ENCODE assay signal across 1 cellular context in the genomic region with DNA sequence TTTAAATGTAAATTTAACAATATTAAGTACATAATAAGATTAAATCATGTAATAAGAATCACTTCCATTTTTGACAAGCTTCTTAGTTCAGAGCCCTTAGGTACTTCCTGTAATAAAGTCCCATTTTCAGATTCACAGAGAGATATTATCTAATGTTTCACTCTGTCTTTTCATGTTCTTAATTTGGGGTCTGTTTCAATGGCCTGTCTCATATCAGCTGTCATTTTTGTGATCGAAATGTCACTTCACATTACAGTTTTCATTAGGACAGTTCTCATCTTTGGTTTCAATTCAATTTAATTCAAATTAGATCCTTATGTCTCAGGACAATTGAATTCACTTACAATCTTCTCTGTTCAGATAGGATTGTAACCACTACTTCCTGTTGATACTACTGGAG.
TF ChIP-seq lines count a peak whose summit lies in the region.

No MANE protein-coding gene starts in this region.

TF ChIP-seq in SK-N-SH treated with all-trans-retinoic acid at 6 μM for 48 hours, 23 proteins besides CTCF, POLR2A, EP300 and RAD21 (continued from another document):
- TF ChIP-seq ARNTL (CRISPR knock-in tag; IDR thresholded peaks at IDR 0.05; ENCODE audit: borderline replicate concordance, low read depth), result peak; percentile 77; the same call in 1 of the 2 replicates
- peak; percentile 95 for TF ChIP-seq ISL1 (CRISPR knock-in tag; IDR thresholded peaks at IDR 0.05)
- peak; percentile 100 for TF ChIP-seq TCF4 (CRISPR knock-in tag; IDR thresholded peaks at IDR 0.05; ENCODE audit: borderline replicate concordance)
- TF ChIP-seq BACH2 (CRISPR knock-in tag; IDR thresholded peaks at IDR 0.05; ENCODE audit: borderline replicate concordance), result peak; percentile 91
- TF ChIP-seq ZC3H10 (CRISPR knock-in tag; IDR thresholded peaks at IDR 0.05), result no peak
- TF ChIP-seq SNAI2 (CRISPR knock-in tag; IDR thresholded peaks at IDR 0.05), result peak; percentile 98
- TF ChIP-seq, protein P1, sequence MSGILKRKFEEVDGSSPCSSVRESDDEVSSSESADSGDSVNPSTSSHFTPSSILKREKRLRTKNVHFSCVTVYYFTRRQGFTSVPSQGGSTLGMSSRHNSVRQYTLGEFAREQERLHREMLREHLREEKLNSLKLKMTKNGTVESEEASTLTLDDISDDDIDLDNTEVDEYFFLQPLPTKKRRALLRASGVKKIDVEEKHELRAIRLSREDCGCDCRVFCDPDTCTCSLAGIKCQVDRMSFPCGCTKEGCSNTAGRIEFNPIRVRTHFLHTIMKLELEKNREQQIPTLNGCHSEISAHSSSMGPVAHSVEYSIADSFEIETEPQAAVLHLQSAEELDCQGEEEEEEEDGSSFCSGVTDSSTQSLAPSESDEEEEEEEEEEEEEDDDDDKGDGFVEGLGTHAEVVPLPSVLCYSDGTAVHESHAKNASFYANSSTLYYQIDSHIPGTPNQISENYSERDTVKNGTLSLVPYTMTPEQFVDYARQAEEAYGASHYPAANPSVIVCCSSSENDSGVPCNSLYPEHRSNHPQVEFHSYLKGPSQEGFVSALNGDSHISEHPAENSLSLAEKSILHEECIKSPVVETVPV (CRISPR knock-in tag; IDR thresholded peaks at IDR 0.05), result peak; percentile 89
- TF ChIP-seq ZNF8 (CRISPR knock-in tag; IDR thresholded peaks at IDR 0.05), result no peak
- peak; percentile 92; the same call in 1 of the 2 replicates for TF ChIP-seq GLIS3 (CRISPR knock-in tag; IDR thresholded peaks at IDR 0.05)
- TF ChIP-seq OSR1 (CRISPR knock-in tag; IDR thresholded peaks at IDR 0.05), result no peak
- TF ChIP-seq TOX (CRISPR knock-in tag; IDR thresholded peaks at IDR 0.05; ENCODE audit: borderline replicate concordance), result no peak
- TF ChIP-seq ESRRG (CRISPR knock-in tag; IDR thresholded peaks at IDR 0.05), result 0 out of 2 replicates have a peak, but pooled peaks have one; percentile 52
- no peak for TF ChIP-seq CSDC2 (CRISPR knock-in tag; IDR thresholded peaks at IDR 0.05)
- 0 out of 2 replicates have a peak, but pooled peaks have one; percentile 18 for TF ChIP-seq ZNF565 (CRISPR knock-in tag; conservative IDR thresholded peaks at IDR 0.05; ENCODE audit: low read depth)
